8 cellular contexts compared by ENCODE assay signal in genomic region chr1:45205910-45206721, GRCh38. TPM values are rescaled to one million over a fixed set of nuclear protein-coding genes. Genes with fewer than 3 reads are reported as not detected.
DNase-seq lines count a peak whose midpoint lies in the region; ATAC-seq and TF ChIP-seq lines count a peak whose summit lies in the region.

ZSWIM5 (minus strand) TSS chr1:45206605; CDS start chr1:45206350, 255 bp downstream.

- H3K4me1 Mint-ChIP-seq in glutamatergic neuron (ENCODE audit: low read depth, unreplicated experiment) = peaks cover 4% of the 10 kb centered on the region

- H3K9me3 Mint-ChIP-seq in glutamatergic neuron (ENCODE audit: unreplicated experiment) = peaks cover 5% of the 10 kb centered on the region

- no peak for TF ChIP-seq POLR2A in suprapubic skin (IDR thresholded peaks at IDR 0.05)

- H3K36me3 Mint-ChIP-seq in glutamatergic neuron (ENCODE audit: unreplicated experiment) = no peaks in the 10 kb centered on the region

- no peak for TF ChIP-seq EP300 in suprapubic skin (IDR thresholded peaks at IDR 0.05)

- no peaks in the 10 kb centered on the region for H3K79me2 ChIP-seq in ACC112 (ENCODE audit: control insufficient read depth, insufficient read depth, low read length, unreplicated experiment)

- H3K36me3 ChIP-seq in ACC112 (ENCODE audit: insufficient read depth, low read length) (no peaks in the 10 kb centered on the region), suprapubic skin (no peaks in the 10 kb centered on the region)

- peak; percentile 58 for ATAC-seq in GM18907 (IDR thresholded peaks at IDR 0.05; ENCODE audit: unreplicated experiment)

- H3K27me3 Mint-ChIP-seq in glutamatergic neuron (ENCODE audit: unreplicated experiment) = peaks cover 4% of the 10 kb centered on the region

- H3K27ac ChIP-seq in ACC112 (ENCODE audit: low read depth, low read length) (peak within 1 kb of the TSS; percentile 49), suprapubic skin (peak within 1 kb of the TSS; percentile 84)

- H3K27me3 ChIP-seq in ACC112 (ENCODE audit: insufficient read depth, low read length) (no peaks in the 10 kb centered on the region), suprapubic skin (peaks cover 4% of the 10 kb centered on the region)

- no peak for TF ChIP-seq CTCF in glutamatergic neuron (IDR thresholded peaks at IDR 0.05; ENCODE audit: partially characterized antibody, unreplicated experiment)
- no peak for TF ChIP-seq CTCF in suprapubic skin (IDR thresholded peaks at IDR 0.05)

- peak within 1 kb of the TSS; percentile 92 for H3K27ac Mint-ChIP-seq in glutamatergic neuron (ENCODE audit: unreplicated experiment)

- peak; percentile 31 for DNase-seq in HPDE6-E6E7 (ENCODE audit: extremely low spot score)
- peak; percentile 53 to 74 for DNase-seq in SHP77 (lab: John Stamatoyannopoulos, UW)
- peak; percentile 69 for DNase-seq in activated naive CD4-positive, alpha-beta T cell treated with anti-CD3 and anti-CD28 coated beads, Interleukin-2, amount 50 U/mL, for 16 hours
- DNase-seq in glutamatergic neuron = peak; percentile 77
- DNase-seq in occipital lobe (lab: John Stamatoyannopoulos, UW) = peak; percentile 75
- peak in 1 of 2 donors; percentile 66 for DNase-seq in suprapubic skin (ENCODE audit: low spot score in 2 of 2)

- H3K4me1 ChIP-seq in ACC112 (ENCODE audit: control insufficient read depth, insufficient read depth, low read length, unreplicated experiment) (peaks cover 23% of the 10 kb centered on the region), suprapubic skin (peaks cover 19% of the 10 kb centered on the region)

- H3K4me3 ChIP-seq in ACC112 (ENCODE audit: low read depth, low read length) (peak within 1 kb of the TSS; percentile 91), suprapubic skin (peak within 1 kb of the TSS; percentile 93)

- WGBS in suprapubic skin = no CpG with 5 or more reads among the region's 118 CpGs

- H3K4me3 Mint-ChIP-seq in glutamatergic neuron (ENCODE audit: unreplicated experiment) = peak within 1 kb of the TSS; percentile 96

- peak within 1 kb of the TSS; percentile 87 for H2AFZ ChIP-seq in ACC112 (ENCODE audit: low read length, unreplicated experiment)

- H3K9me3 ChIP-seq in suprapubic skin = no peaks in the 10 kb centered on the region

RNA-seq across cellular contexts. Expression of gene ZSWIM5, which starts in this region (rescaled TPM):
- total RNA-seq in glutamatergic neuron (ENCODE audit: unreplicated experiment) (23.6 TPM), occipital lobe (22.6 TPM), suprapubic skin (1 to 10 TPM; 1.9 to 3.5 (median 2.8) TPM)
